Comparison of ENCODE assay signal across 1 cellular context in the genomic region with DNA sequence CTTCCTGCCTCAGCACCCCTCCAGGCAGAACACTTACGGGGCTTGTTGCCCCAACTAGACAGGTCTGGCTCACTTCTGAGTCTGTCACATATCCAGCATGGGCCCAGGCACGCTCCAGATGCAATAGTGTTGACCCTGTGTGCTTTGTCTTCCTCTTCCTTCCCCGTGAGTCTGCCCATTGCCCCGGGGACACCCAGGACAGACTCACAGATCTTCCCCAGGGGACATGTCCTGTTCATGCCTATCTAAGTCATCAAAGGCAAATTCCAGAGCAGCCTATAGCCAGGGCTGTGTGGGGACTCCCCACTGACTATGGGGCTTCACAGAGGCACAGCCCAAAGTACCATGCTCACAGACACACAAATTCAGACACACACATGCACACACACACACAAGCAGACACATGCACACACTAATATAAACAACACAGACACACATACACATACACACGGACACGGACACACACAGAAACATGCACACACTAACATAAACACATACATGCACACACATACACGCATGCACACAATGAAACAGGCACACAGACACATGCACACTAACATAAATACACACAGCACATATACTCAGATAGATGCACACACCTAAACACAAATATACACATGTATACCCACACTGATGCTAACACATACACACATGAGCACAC.
TF ChIP-seq lines count a peak whose summit lies in the region.

No MANE protein-coding gene starts in this region.

TF ChIP-seq in GM12878, 131 proteins besides CTCF, POLR2A, EP300 and RAD21 (continued from another document):
- TF ChIP-seq, protein P1, sequence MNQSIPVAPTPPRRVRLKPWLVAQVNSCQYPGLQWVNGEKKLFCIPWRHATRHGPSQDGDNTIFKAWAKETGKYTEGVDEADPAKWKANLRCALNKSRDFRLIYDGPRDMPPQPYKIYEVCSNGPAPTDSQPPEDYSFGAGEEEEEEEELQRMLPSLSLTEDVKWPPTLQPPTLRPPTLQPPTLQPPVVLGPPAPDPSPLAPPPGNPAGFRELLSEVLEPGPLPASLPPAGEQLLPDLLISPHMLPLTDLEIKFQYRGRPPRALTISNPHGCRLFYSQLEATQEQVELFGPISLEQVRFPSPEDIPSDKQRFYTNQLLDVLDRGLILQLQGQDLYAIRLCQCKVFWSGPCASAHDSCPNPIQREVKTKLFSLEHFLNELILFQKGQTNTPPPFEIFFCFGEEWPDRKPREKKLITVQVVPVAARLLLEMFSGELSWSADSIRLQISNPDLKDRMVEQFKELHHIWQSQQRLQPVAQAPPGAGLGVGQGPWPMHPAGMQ (IDR thresholded peaks at IDR 0.05; ENCODE audit: borderline replicate concordance), result no peak
- TF ChIP-seq, protein P2, sequence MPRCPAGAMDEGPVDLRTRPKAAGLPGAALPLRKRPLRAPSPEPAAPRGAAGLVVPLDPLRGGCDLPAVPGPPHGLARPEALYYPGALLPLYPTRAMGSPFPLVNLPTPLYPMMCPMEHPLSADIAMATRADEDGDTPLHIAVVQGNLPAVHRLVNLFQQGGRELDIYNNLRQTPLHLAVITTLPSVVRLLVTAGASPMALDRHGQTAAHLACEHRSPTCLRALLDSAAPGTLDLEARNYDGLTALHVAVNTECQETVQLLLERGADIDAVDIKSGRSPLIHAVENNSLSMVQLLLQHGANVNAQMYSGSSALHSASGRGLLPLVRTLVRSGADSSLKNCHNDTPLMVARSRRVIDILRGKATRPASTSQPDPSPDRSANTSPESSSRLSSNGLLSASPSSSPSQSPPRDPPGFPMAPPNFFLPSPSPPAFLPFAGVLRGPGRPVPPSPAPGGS (IDR thresholded peaks at IDR 0.05; ENCODE audit: borderline replicate concordance, insufficient read depth, low read depth, low read length, poor library complexity, severe bottlenecking), result no peak
- TF ChIP-seq SUZ12 (IDR thresholded peaks at IDR 0.05; ENCODE audit: unreplicated experiment), result no peak
- no peak for TF ChIP-seq SREBF1 (IDR thresholded peaks at IDR 0.05; ENCODE audit: low read length)
- TF ChIP-seq SUPT20H (IDR thresholded peaks at IDR 0.05; ENCODE audit: borderline replicate concordance, control insufficient read depth, low read depth, low read length), result no peak
- TF ChIP-seq SMC3 (IDR thresholded peaks at IDR 0.05; ENCODE audit: borderline replicate concordance, low read length), result no peak
- no peak for TF ChIP-seq EED (IDR thresholded peaks at IDR 0.05; ENCODE audit: low read depth)
- TF ChIP-seq EZH2 (IDR thresholded peaks at IDR 0.05; ENCODE audit: borderline replicate concordance, control insufficient read depth, low read depth, low read length), result no peak
- TF ChIP-seq CBX3 (IDR thresholded peaks at IDR 0.05; ENCODE audit: borderline replicate concordance, low read depth), result no peak
- TF ChIP-seq, protein P3, sequence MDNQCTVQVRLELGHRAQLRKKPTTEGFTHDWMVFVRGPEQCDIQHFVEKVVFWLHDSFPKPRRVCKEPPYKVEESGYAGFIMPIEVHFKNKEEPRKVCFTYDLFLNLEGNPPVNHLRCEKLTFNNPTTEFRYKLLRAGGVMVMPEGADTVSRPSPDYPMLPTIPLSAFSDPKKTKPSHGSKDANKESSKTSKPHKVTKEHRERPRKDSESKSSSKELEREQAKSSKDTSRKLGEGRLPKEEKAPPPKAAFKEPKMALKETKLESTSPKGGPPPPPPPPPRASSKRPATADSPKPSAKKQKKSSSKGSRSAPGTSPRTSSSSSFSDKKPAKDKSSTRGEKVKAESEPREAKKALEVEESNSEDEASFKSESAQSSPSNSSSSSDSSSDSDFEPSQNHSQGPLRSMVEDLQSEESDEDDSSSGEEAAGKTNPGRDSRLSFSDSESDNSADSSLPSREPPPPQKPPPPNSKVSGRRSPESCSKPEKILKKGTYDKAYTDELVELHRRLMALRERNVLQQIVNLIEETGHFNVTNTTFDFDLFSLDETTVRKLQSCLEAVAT (IDR thresholded peaks at IDR 0.05), result 0 out of 2 replicates have a peak, but pooled peaks have one; percentile 26
- no peak for TF ChIP-seq SIN3A (IDR thresholded peaks at IDR 0.05; ENCODE audit: low read depth, low read length)
- no peak for TF ChIP-seq NFIC (IDR thresholded peaks at IDR 0.05; ENCODE audit: low read depth, low read length)
- TF ChIP-seq SRF (IDR thresholded peaks at IDR 0.05; ENCODE audit: low read depth in 2 of 2, low read length in 2 of 2), result no peak
- TF ChIP-seq, protein P4, sequence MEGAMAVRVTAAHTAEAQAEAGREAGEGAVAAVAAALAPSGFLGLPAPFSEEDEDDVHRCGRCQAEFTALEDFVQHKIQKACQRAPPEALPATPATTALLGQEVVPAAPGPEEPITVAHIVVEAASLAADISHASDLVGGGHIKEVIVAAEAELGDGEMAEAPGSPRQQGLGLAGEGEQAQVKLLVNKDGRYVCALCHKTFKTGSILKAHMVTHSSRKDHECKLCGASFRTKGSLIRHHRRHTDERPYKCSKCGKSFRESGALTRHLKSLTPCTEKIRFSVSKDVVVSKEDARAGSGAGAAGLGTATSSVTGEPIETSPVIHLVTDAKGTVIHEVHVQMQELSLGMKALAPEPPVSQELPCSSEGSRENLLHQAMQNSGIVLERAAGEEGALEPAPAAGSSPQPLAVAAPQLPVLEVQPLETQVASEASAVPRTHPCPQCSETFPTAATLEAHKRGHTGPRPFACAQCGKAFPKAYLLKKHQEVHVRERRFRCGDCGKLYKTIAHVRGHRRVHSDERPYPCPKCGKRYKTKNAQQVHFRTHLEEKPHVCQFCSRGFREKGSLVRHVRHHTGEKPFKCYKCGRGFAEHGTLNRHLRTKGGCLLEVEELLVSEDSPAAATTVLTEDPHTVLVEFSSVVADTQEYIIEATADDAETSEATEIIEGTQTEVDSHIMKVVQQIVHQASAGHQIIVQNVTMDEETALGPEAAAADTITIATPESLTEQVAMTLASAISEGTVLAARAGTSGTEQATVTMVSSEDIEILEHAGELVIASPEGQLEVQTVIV (IDR thresholded peaks at IDR 0.05; ENCODE audit: borderline replicate concordance, partially characterized antibody), result no peak
- TF ChIP-seq PML (IDR thresholded peaks at IDR 0.05; ENCODE audit: low read length), result no peak
- TF ChIP-seq NRF1 (conservative IDR thresholded peaks at IDR 0.05; ENCODE audit: low read depth, low read length), result no peak
- TF ChIP-seq, protein P5, sequence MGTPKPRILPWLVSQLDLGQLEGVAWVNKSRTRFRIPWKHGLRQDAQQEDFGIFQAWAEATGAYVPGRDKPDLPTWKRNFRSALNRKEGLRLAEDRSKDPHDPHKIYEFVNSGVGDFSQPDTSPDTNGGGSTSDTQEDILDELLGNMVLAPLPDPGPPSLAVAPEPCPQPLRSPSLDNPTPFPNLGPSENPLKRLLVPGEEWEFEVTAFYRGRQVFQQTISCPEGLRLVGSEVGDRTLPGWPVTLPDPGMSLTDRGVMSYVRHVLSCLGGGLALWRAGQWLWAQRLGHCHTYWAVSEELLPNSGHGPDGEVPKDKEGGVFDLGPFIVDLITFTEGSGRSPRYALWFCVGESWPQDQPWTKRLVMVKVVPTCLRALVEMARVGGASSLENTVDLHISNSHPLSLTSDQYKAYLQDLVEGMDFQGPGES (IDR thresholded peaks at IDR 0.05), result no peak
- TF ChIP-seq BRCA1 (IDR thresholded peaks at IDR 0.05; ENCODE audit: low read depth, low read length), result no peak
- TF ChIP-seq JUND (IDR thresholded peaks at IDR 0.05; ENCODE audit: low read depth, low read length), result no peak
- TF ChIP-seq, protein P6, sequence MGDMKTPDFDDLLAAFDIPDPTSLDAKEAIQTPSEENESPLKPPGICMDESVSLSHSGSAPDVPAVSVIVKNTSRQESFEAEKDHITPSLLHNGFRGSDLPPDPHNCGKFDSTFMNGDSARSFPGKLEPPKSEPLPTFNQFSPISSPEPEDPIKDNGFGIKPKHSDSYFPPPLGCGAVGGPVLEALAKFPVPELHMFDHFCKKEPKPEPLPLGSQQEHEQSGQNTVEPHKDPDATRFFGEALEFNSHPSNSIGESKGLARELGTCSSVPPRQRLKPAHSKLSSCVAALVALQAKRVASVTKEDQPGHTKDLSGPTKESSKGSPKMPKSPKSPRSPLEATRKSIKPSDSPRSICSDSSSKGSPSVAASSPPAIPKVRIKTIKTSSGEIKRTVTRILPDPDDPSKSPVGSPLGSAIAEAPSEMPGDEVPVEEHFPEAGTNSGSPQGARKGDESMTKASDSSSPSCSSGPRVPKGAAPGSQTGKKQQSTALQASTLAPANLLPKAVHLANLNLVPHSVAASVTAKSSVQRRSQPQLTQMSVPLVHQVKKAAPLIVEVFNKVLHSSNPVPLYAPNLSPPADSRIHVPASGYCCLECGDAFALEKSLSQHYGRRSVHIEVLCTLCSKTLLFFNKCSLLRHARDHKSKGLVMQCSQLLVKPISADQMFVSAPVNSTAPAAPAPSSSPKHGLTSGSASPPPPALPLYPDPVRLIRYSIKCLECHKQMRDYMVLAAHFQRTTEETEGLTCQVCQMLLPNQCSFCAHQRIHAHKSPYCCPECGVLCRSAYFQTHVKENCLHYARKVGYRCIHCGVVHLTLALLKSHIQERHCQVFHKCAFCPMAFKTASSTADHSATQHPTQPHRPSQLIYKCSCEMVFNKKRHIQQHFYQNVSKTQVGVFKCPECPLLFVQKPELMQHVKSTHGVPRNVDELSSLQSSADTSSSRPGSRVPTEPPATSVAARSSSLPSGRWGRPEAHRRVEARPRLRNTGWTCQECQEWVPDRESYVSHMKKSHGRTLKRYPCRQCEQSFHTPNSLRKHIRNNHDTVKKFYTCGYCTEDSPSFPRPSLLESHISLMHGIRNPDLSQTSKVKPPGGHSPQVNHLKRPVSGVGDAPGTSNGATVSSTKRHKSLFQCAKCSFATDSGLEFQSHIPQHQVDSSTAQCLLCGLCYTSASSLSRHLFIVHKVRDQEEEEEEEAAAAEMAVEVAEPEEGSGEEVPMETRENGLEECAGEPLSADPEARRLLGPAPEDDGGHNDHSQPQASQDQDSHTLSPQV (IDR thresholded peaks at IDR 0.05), result no peak
- no peak for TF ChIP-seq MTA2 (IDR thresholded peaks at IDR 0.05; ENCODE audit: low read depth)
- TF ChIP-seq DPF2 (IDR thresholded peaks at IDR 0.05), result no peak
- no peak for TF ChIP-seq CREM (IDR thresholded peaks at IDR 0.05; ENCODE audit: low read depth)
- no peak for TF ChIP-seq CHD2 (IDR thresholded peaks at IDR 0.05; ENCODE audit: borderline replicate concordance, low read depth, low read length)
- no peak for TF ChIP-seq RELA (IDR thresholded peaks at IDR 0.05; ENCODE audit: borderline replicate concordance, partially characterized antibody)
- no peak for TF ChIP-seq MXI1 (IDR thresholded peaks at IDR 0.05; ENCODE audit: low read depth, low read length)
- no peak for TF ChIP-seq ESRRA (IDR thresholded peaks at IDR 0.05; ENCODE audit: low read length)
- TF ChIP-seq RCOR1 (conservative IDR thresholded peaks at IDR 0.05; ENCODE audit: low read depth, low read length), result no peak
- TF ChIP-seq HDGF (IDR thresholded peaks at IDR 0.05), result peak; percentile 98
- TF ChIP-seq SMAD1 (IDR thresholded peaks at IDR 0.05; ENCODE audit: low read depth, partially characterized antibody), result no peak
- TF ChIP-seq ZNF217 (IDR thresholded peaks at IDR 0.05), result no peak
- no peak for TF ChIP-seq TAF1 (IDR thresholded peaks at IDR 0.05; ENCODE audit: borderline replicate concordance, low read depth, low read length)
- TF ChIP-seq PAX8 (IDR thresholded peaks at IDR 0.05), result 0 out of 2 replicates have a peak, but pooled peaks have one; percentile 43
- peak; percentile 52 for TF ChIP-seq MEF2B (IDR thresholded peaks at IDR 0.05; ENCODE audit: partially characterized antibody, poor library complexity, severe bottlenecking)
- TF ChIP-seq, protein P7, sequence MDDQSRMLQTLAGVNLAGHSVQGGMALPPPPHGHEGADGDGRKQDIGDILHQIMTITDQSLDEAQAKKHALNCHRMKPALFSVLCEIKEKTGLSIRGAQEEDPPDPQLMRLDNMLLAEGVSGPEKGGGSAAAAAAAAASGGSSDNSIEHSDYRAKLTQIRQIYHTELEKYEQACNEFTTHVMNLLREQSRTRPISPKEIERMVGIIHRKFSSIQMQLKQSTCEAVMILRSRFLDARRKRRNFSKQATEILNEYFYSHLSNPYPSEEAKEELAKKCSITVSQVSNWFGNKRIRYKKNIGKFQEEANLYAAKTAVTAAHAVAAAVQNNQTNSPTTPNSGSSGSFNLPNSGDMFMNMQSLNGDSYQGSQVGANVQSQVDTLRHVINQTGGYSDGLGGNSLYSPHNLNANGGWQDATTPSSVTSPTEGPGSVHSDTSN (IDR thresholded peaks at IDR 0.05; ENCODE audit: insufficient replicate concordance, low read depth, low read length), result no peak
- TF ChIP-seq RFX5 (IDR thresholded peaks at IDR 0.05; ENCODE audit: low read depth, low read length), result no peak
- no peak for TF ChIP-seq POLR2AphosphoS5 (IDR thresholded peaks at IDR 0.05; ENCODE audit: low read length)
- TF ChIP-seq SMARCA5 (IDR thresholded peaks at IDR 0.05), result no peak
- TF ChIP-seq RUNX3 (IDR thresholded peaks at IDR 0.05; ENCODE audit: low read length), result no peak
- TF ChIP-seq YY1 (IDR thresholded peaks at IDR 0.05; ENCODE audit: low read depth, low read length), result no peak
- no peak for TF ChIP-seq TARDBP (IDR thresholded peaks at IDR 0.05; ENCODE audit: borderline replicate concordance)
- peak; percentile 73 for TF ChIP-seq NBN (IDR thresholded peaks at IDR 0.05)
TF ChIP-seq in GM12878: peak in this region for 5.
